In genomic region chr11:94515398-94515797, GRCh38 we compare ENCODE assay signal across 2 cellular contexts.
TF ChIP-seq lines count a peak whose summit lies in the region.

No MANE protein-coding gene starts in this region.

TF ChIP-seq in HEK293, 187 proteins besides CTCF, POLR2A, EP300 and RAD21:
- TF ChIP-seq PRDM1 (tag by site-specific recombination; IDR thresholded peaks at IDR 0.05) (peak; percentile 100), ZNF16 (tag by site-specific recombination; IDR thresholded peaks at IDR 0.05; ENCODE audit: low read depth) (no peak), ZNF544 (tag by site-specific recombination; IDR thresholded peaks at IDR 0.05) (no peak), ZNF366 (tag by site-specific recombination; conservative IDR thresholded peaks at IDR 0.05) (peak; percentile 53), ZNF423 (tag by site-specific recombination; IDR thresholded peaks at IDR 0.05) (no peak), ZNF341 (tag by site-specific recombination; IDR thresholded peaks at IDR 0.05; ENCODE audit: low read depth) (no peak), HOXD13 (CRISPR knock-in tag; IDR thresholded peaks at IDR 0.05; ENCODE audit: borderline replicate concordance) (no peak), ZNF140 (tag by site-specific recombination; IDR thresholded peaks at IDR 0.05) (no peak)

TF ChIP-seq in K562, 482 proteins besides CTCF, POLR2A, EP300 and RAD21:
- TF ChIP-seq HINFP (tag; conservative IDR thresholded peaks at IDR 0.05; ENCODE audit: low read depth) (no peak), TBL1XR1 (IDR thresholded peaks at IDR 0.05; ENCODE audit: low read length in 2 of 2) (no peak), CTBP1 (IDR thresholded peaks at IDR 0.05; ENCODE audit: borderline replicate concordance) (no peak), E4F1 (CRISPR knock-in tag; IDR thresholded peaks at IDR 0.05; ENCODE audit: borderline replicate concordance) (no peak), HBP1 (CRISPR knock-in tag; IDR thresholded peaks at IDR 0.05) (0 out of 2 replicates have a peak, but pooled peaks have one; percentile 34), ZNF274 (IDR thresholded peaks at IDR 0.05; ENCODE audit: borderline replicate concordance, low read depth, low read length) (no peak), ZNF512 (tag; IDR thresholded peaks at IDR 0.05) (peak; percentile 63; the same call in 1 of the 2 replicates)
TF ChIP-seq in K562: peak in this region for 2.
